24 cellular contexts compared by ENCODE assay signal in the genomic region with DNA sequence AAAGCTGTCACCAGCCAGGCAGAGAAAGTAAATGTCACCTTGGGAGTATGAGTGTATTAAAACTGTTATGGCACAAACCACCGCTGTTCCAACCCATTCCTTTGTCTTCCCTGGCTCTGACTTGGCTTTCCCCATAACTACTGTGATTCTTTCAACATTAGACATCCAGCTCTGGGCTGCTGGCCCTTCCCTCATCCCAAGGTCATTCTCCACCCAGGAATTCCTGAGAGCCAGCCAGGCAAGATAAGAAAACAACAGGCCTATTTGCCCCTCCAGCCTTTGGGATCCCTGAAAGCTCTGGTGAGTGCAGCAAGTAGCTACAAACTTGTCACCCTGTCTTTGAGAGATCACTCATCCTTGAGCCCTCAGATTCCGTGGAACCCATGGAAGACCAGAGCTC.
DNase-seq lines count a peak whose midpoint lies in the region; ATAC-seq and TF ChIP-seq lines count a peak whose summit lies in the region.
"Had no signal": no experiment of that assay in that cellular context is flagged by ENCODE, and none has a peak within 500 bp of the region (broad histone marks: within the 10 kb centered on the region; RNA-seq: fewer than 3 reads in every experiment).

No MANE protein-coding gene starts in this region.

- no peaks in the 10 kb centered on the region for H3K79me2 ChIP-seq in mesendoderm (ENCODE audit: control insufficient read depth, insufficient read depth, low read length)

- peak in 3 of 4 donors; percentile 49 to 68 (median 66) for ATAC-seq in heart left ventricle
- no peak for ATAC-seq in GM18907 (IDR thresholded peaks at IDR 0.05; ENCODE audit: unreplicated experiment)
- no peak for ATAC-seq in GM21717 (IDR thresholded peaks at IDR 0.05; ENCODE audit: unreplicated experiment)
- ATAC-seq: A549; stimulated activated naive CD8-positive, alpha-beta T cell treated with anti-CD3 and anti-CD28 coated beads, Interleukin-15, amount 100 ng/mL, for 72 hours had no signal

- H2BK15ac ChIP-seq in mesendoderm (replicated peaks; ENCODE audit: low read depth): no peak overlapping the region

- DNase-seq in AG20443 (ENCODE audit: low spot score) (peak; percentile 74), amniotic epithelial cell (ENCODE audit: low read depth) (peak; percentile 22), heart left ventricle (peak in 1 of 5 donors; percentile 13), mesendoderm (peak; percentile 40), putamen (ENCODE audit: low spot score) (no peak)
- no peak for DNase-seq in activated T-cell treated with anti-CD3 and anti-CD28 coated beads, Interleukin-2, amount 50 U/mL, for 24 hours
- DNase-seq: activated CD4-positive, CD25-positive, alpha-beta regulatory T cell; activated naive CD4-positive, alpha-beta T cell treated with Interleukin-2 at 50 U/mL for 16 hours; BE2C; CD8-positive, alpha-beta memory T cell; DMS153; effector memory CD4-positive, alpha-beta T cell; erythroblast; IMR-90; NCI-H1092; NCI-H187 treated with DMSO at 0.1 percent for 48 hours; NCI-H2171 treated with DMSO at 0.1 percent for 48 hours; NCI-H524 treated with DMSO at 0.1 percent for 48 hours; stimulated activated naive CD8-positive, alpha-beta T cell treated with anti-CD3 and anti-CD28 coated beads, Interleukin-15, amount 100 ng/mL, for 72 hours had no signal

- H3K4me2 ChIP-seq in mesendoderm (ENCODE audit: low read length): no peak overlapping the region
- H3K4me2 ChIP-seq: A549 had no signal

- H3K4me3 Mint-ChIP-seq in activated T-cell treated with anti-CD3 and anti-CD28 coated beads, Interleukin-2, amount 50 U/mL, for 24 hours: no peak overlapping the region
- H3K4me3 Mint-ChIP-seq: CD8-positive, alpha-beta memory T cell; stimulated activated naive CD8-positive, alpha-beta T cell treated with anti-CD3 and anti-CD28 coated beads, Interleukin-15, amount 100 ng/mL, for 72 hours had no signal

- H3K9ac ChIP-seq in mesendoderm (ENCODE audit: low read length): no peak overlapping the region

- no peaks in the 10 kb centered on the region for H3K9me3 Mint-ChIP-seq in activated T-cell treated with anti-CD3 and anti-CD28 coated beads, Interleukin-2, amount 50 U/mL, for 24 hours
- H3K9me3 Mint-ChIP-seq: CD8-positive, alpha-beta memory T cell; stimulated activated naive CD8-positive, alpha-beta T cell treated with anti-CD3 and anti-CD28 coated beads, Interleukin-15, amount 100 ng/mL, for 72 hours had no signal

- no peaks in the 10 kb centered on the region for H3K27me3 Mint-ChIP-seq in activated T-cell treated with anti-CD3 and anti-CD28 coated beads, Interleukin-2, amount 50 U/mL, for 24 hours
- H3K27me3 Mint-ChIP-seq: stimulated activated naive CD8-positive, alpha-beta T cell treated with anti-CD3 and anti-CD28 coated beads, Interleukin-15, amount 100 ng/mL, for 72 hours had no signal

- H4K5ac ChIP-seq in mesendoderm (ENCODE audit: low read length): no peak overlapping the region

- no peaks in the 10 kb centered on the region for H3K79me1 ChIP-seq in mesendoderm (ENCODE audit: low read length)

- no peaks in the 10 kb centered on the region for H3K4me1 Mint-ChIP-seq in activated T-cell treated with anti-CD3 and anti-CD28 coated beads, Interleukin-2, amount 50 U/mL, for 24 hours (ENCODE audit: low read depth)
- H3K4me1 Mint-ChIP-seq: CD8-positive, alpha-beta memory T cell; stimulated activated naive CD8-positive, alpha-beta T cell treated with anti-CD3 and anti-CD28 coated beads, Interleukin-15, amount 100 ng/mL, for 72 hours had no signal

- no peak for TF ChIP-seq POLR2A in heart left ventricle (IDR thresholded peaks at IDR 0.05)

- peaks cover 0 to 29% (median 11%) of the 10 kb centered on the region in 12 donors for H3K4me1 ChIP-seq in heart left ventricle
- no peaks in the 10 kb centered on the region for H3K4me1 ChIP-seq in mesendoderm (ENCODE audit: control insufficient read depth, low read depth, low read length)
- H3K4me1 ChIP-seq: A549, BE2C had no signal

- H4K8ac ChIP-seq in mesendoderm (ENCODE audit: low read depth, low read length): no peak overlapping the region

- H3K36me3 Mint-ChIP-seq in activated T-cell treated with anti-CD3 and anti-CD28 coated beads, Interleukin-2, amount 50 U/mL, for 24 hours (ENCODE audit: low read depth): no peaks in the 10 kb centered on the region

- H2AK5ac ChIP-seq in mesendoderm (ENCODE audit: low read length): no peak overlapping the region

- H3K4me3 ChIP-seq in heart left ventricle (no peak overlapping the region), mesendoderm (ENCODE audit: low read length) (no peak overlapping the region)
- H3K4me3 ChIP-seq: A549, tibial nerve had no signal

- H3K9me3 ChIP-seq in heart left ventricle: no peaks in the 10 kb centered on the region
- H3K9me3 ChIP-seq: A549, BE2C, neutrophil, tibial nerve had no signal

- H3K23ac ChIP-seq in mesendoderm (ENCODE audit: low read length): no peak overlapping the region

- no peak overlapping the region for H2BK5ac ChIP-seq in mesendoderm (ENCODE audit: low read length)

- H2BK120ac ChIP-seq in mesendoderm (ENCODE audit: low read depth, low read length): no peak overlapping the region

- WGBS in heart left ventricle, 4 donors: 52 to 64% (median 57%) methylated on average over 2 of the region's 2 CpGs
- WGBS in mesendoderm (ENCODE audit: extremely low coverage, insufficient coverage, low lambda C conversion rate): no CpG with 5 or more reads among the region's 2 CpGs

- H3K36me3 ChIP-seq in heart left ventricle (no peaks in the 10 kb centered on the region), mesendoderm (ENCODE audit: control insufficient read depth, insufficient read depth, low read length) (no peaks in the 10 kb centered on the region)
- H3K36me3 ChIP-seq: BE2C, neutrophil, tibial nerve had no signal

- H3K56ac ChIP-seq in mesendoderm (ENCODE audit: low read length): no peak overlapping the region

- no peak overlapping the region for H3K27ac Mint-ChIP-seq in activated T-cell treated with anti-CD3 and anti-CD28 coated beads, Interleukin-2, amount 50 U/mL, for 24 hours
- H3K27ac Mint-ChIP-seq: CD8-positive, alpha-beta memory T cell; stimulated activated naive CD8-positive, alpha-beta T cell treated with anti-CD3 and anti-CD28 coated beads, Interleukin-15, amount 100 ng/mL, for 72 hours had no signal

- intact Hi-C loops in heart left ventricle (cut with DNase I): no loop called here

- H3K4ac ChIP-seq in mesendoderm (ENCODE audit: low read depth, low read length): no peak overlapping the region

- H3K27ac ChIP-seq in heart left ventricle: no peak overlapping the region
- no peak overlapping the region for H3K27ac ChIP-seq in mesendoderm (ENCODE audit: low read depth, low read length)
- H3K27ac ChIP-seq: A549, neutrophil, tibial nerve had no signal

- no peak overlapping the region for H3K18ac ChIP-seq in mesendoderm (ENCODE audit: low read length)

- no peak for TF ChIP-seq CTCF in heart left ventricle (IDR thresholded peaks at IDR 0.05)

- H3K27me3 ChIP-seq in heart left ventricle (no peaks in the 10 kb centered on the region), mesendoderm (ENCODE audit: insufficient read depth, low read length, poor library complexity) (no peaks in the 10 kb centered on the region)
- H3K27me3 ChIP-seq: BE2C, neutrophil had no signal

Comparison
In these comparisons a context has a peak if more than half of its experiments do, and no peak if none do; other contexts are left out.
1. DNase-seq: peak in AG20443 (single experiment), amniotic epithelial cell (single experiment) and mesendoderm (single experiment); none in putamen (single experiment) and activated T-cell treated with anti-CD3 and anti-CD28 coated beads, Interleukin-2, amount 50 U/mL, for 24 hours (single experiment).
2. ATAC-seq: peak in heart left ventricle (3 of 4); none in GM18907 (single experiment) and GM21717 (single experiment).